ENCODE assay signal across 9 cellular contexts in genomic region chr5:5492087-5492933, GRCh38.
A peak's percentile ranks its signal among the peaks of the same experiment; 100 is the strongest.
DNase-seq lines count a peak whose midpoint lies in the region; ATAC-seq and TF ChIP-seq lines count a peak whose summit lies in the region.
"Had no signal": no experiment of that assay in that cellular context is flagged by ENCODE, and none has a peak within 500 bp of the region (broad histone marks: within the 10 kb centered on the region; RNA-seq: fewer than 3 reads in every experiment).

No MANE protein-coding gene starts in this region.

- no peak overlapping the region for H3K27ac ChIP-seq in fibroblast of lung (ENCODE audit: insufficient read depth, low read length)
- no peak overlapping the region for H3K27ac ChIP-seq in neural progenitor cell

- in situ Hi-C loops in ACHN (cut with HindIII; ENCODE audit: low pct_ligation_motif_present, low pct_unique_long_range_greater_than_20kb, low sequenced_read_pairs): no loop called here

- H3K9ac ChIP-seq in fibroblast of lung (ENCODE audit: insufficient read depth, low read length): no peak overlapping the region
- no peak overlapping the region for H3K9ac ChIP-seq in neural progenitor cell

- CTCF ChIA-PET in GM10248 (lab: Yijun Ruan, JAX): interaction anchor here (1.0 to 1.9 kb wide), 4 partner anchors 9 to 388 kb away, joined by 3 to 9 read pairs (median 5); no protein-coding TSS in a partner anchor
- CTCF ChIA-PET in WTC11 (lab: Charles Lee): no interaction called here

- H3K4me3 Mint-ChIP-seq in WTC11: peak overlapping the region; percentile 24; the same call in 1 of the 2 replicates
- H3K4me3 Mint-ChIP-seq in neural progenitor cell: no peak overlapping the region

- DNase-seq in ACHN (peak; percentile 55), GM10248 (ENCODE audit: extremely low spot score) (peak; percentile 57), NCI-H2171 treated with DMSO at 0.1 percent for 48 hours (lab: John Stamatoyannopoulos, UW) (peak; percentile 71), WTC11 (ENCODE audit: low spot score) (no peak), fibroblast of lung (ENCODE audit: low read depth in 2 of 2) (peak; percentile 47 to 69), neural progenitor cell (ENCODE audit: low spot score) (peak; percentile 69)
- DNase-seq: left cardiac atrium had no signal

- no peaks in the 10 kb centered on the region for H4K20me1 ChIP-seq in fibroblast of lung (ENCODE audit: control insufficient read depth, extremely low read depth, insufficient read depth, low read length)
- peaks cover 8% of the 10 kb centered on the region for H4K20me1 ChIP-seq in neural progenitor cell (ENCODE audit: low read depth)

- H3K36me3 Mint-ChIP-seq in WTC11: peaks cover 6% of the 10 kb centered on the region
- H3K36me3 Mint-ChIP-seq in neural progenitor cell: peaks cover 2% of the 10 kb centered on the region

- H3K4me3 ChIP-seq in fibroblast of lung (replicated peaks in 1 of 4; ENCODE audit: control extremely low read depth in 1 of 4, insufficient read depth in 1 of 4, low read depth in 3 of 4, low read length in 4 of 4) (no peak overlapping the region), neural progenitor cell (no peak overlapping the region)

- TF ChIP-seq CTCF in GM10248 (IDR thresholded peaks at IDR 0.05; ENCODE audit: control extremely low read depth, extremely low read depth, low read depth, missing control alignments) (peak; percentile 56), WTC11 (IDR thresholded peaks at IDR 0.05) (peak; percentile 49), fibroblast of lung (conservative IDR thresholded peaks at IDR 0.05 in 1 of 2, IDR thresholded peaks at IDR 0.05 in 1 of 2; ENCODE audit: low read depth in 1 of 2, low read length in 2 of 2) (peak; percentile 66 to 80), neural progenitor cell (IDR thresholded peaks at IDR 0.05) (peak; percentile 89)

- H3K9me3 ChIP-seq in fibroblast of lung (ENCODE audit: control insufficient read depth, insufficient read depth, low read depth, low read length): no peaks in the 10 kb centered on the region
- no peaks in the 10 kb centered on the region for H3K9me3 ChIP-seq in neural progenitor cell (ENCODE audit: low read depth)

- H3F3A ChIP-seq in neural progenitor cell (ENCODE audit: low read depth): peaks cover 8% of the 10 kb centered on the region

- H3K79me2 ChIP-seq in fibroblast of lung (ENCODE audit: control insufficient read depth, insufficient read depth, low read length) (no peaks in the 10 kb centered on the region), neural progenitor cell (ENCODE audit: low read depth) (no peaks in the 10 kb centered on the region)

- H3K4me1 ChIP-seq in fibroblast of lung (ENCODE audit: control insufficient read depth, extremely low read depth, insufficient read depth, low read length) (no peaks in the 10 kb centered on the region), neural progenitor cell (no peaks in the 10 kb centered on the region)

- peaks cover 3% of the 10 kb centered on the region for H3K27me3 ChIP-seq in fibroblast of lung (ENCODE audit: control insufficient read depth, insufficient read depth, low read length)
- H3K27me3 ChIP-seq in neural progenitor cell: peaks cover 39% of the 10 kb centered on the region

- ATAC-seq in HG02981 (IDR thresholded peaks at IDR 0.05; ENCODE audit: unreplicated experiment): peak; percentile 49
- ATAC-seq in WTC11: 0 out of 2 replicates have a peak, but pooled peaks have one; percentile 4
- no peak for ATAC-seq in GM18909 (IDR thresholded peaks at IDR 0.05; ENCODE audit: poor library complexity, unreplicated experiment)

- POLR2A ChIA-PET in GM10248 (lab: Yijun Ruan, JAX) (no interaction called here), WTC11 (lab: Charles Lee) (no interaction called here)

- peaks cover 23% of the 10 kb centered on the region for H3K27me3 Mint-ChIP-seq in WTC11 (ENCODE audit: low read depth)
- peaks cover 10% of the 10 kb centered on the region for H3K27me3 Mint-ChIP-seq in neural progenitor cell (ENCODE audit: insufficient read depth, low read depth)

- H3K36me3 ChIP-seq in fibroblast of lung (ENCODE audit: control insufficient read depth, insufficient read depth, low read length) (peaks cover 2% of the 10 kb centered on the region), neural progenitor cell (no peaks in the 10 kb centered on the region)

- H2AFZ ChIP-seq in fibroblast of lung (ENCODE audit: low read length) (no peak overlapping the region), neural progenitor cell (replicated peaks) (no peak overlapping the region)

- H3K9me3 Mint-ChIP-seq in WTC11: no peaks in the 10 kb centered on the region
- H3K9me3 Mint-ChIP-seq in neural progenitor cell: no peaks in the 10 kb centered on the region

- no peak overlapping the region for H3K4me2 ChIP-seq in fibroblast of lung (ENCODE audit: extremely low read depth, insufficient read depth, low read length)
- no peak overlapping the region for H3K4me2 ChIP-seq in neural progenitor cell

- H3K27ac Mint-ChIP-seq in WTC11 (no peak overlapping the region), neural progenitor cell (no peak overlapping the region)

- H3K4me1 Mint-ChIP-seq in WTC11 (peaks cover 36% of the 10 kb centered on the region), neural progenitor cell (peaks cover 16% of the 10 kb centered on the region)

TF ChIP-seq in WTC11, 78 proteins besides CTCF, POLR2A, EP300 and RAD21:
- TF ChIP-seq ZNF281 (CRISPR knock-in tag; IDR thresholded peaks at IDR 0.05) (no peak), ZNF512 (CRISPR knock-in tag; IDR thresholded peaks at IDR 0.05; ENCODE audit: borderline replicate concordance) (0 out of 2 replicates have a peak, but pooled peaks have one; percentile 71)
